Comparison of ENCODE assay signal across 1 cellular context in genomic region chr1:62621907-62622306, GRCh38.
A peak's percentile ranks its signal among the peaks of the same experiment; 100 is the strongest.
TF ChIP-seq lines count a peak whose summit lies in the region.

No MANE protein-coding gene starts in this region.

TF ChIP-seq in HepG2, 621 proteins besides CTCF, POLR2A, EP300 and RAD21 (continued from another document and continues in another):
- TF ChIP-seq, protein P1, sequence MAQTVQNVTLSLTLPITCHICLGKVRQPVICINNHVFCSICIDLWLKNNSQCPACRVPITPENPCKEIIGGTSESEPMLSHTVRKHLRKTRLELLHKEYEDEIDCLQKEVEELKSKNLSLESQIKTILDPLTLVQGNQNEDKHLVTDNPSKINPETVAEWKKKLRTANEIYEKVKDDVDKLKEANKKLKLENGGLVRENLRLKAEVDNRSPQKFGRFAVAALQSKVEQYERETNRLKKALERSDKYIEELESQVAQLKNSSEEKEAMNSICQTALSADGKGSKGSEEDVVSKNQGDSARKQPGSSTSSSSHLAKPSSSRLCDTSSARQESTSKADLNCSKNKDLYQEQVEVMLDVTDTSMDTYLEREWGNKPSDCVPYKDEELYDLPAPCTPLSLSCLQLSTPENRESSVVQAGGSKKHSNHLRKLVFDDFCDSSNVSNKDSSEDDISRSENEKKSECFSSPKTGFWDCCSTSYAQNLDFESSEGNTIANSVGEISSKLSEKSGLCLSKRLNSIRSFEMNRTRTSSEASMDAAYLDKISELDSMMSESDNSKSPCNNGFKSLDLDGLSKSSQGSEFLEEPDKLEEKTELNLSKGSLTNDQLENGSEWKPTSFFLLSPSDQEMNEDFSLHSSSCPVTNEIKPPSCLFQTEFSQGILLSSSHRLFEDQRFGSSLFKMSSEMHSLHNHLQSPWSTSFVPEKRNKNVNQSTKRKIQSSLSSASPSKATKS (CRISPR knock-in tag; IDR thresholded peaks at IDR 0.05) = no peak; the same call in 1 of the 2 replicates
- TF ChIP-seq CREM (IDR thresholded peaks at IDR 0.05) (peak; percentile 76; the same call in 1 of the 2 replicates), CREM (CRISPR knock-in tag; IDR thresholded peaks at IDR 0.05) (no peak), ZNF569 (CRISPR knock-in tag; IDR thresholded peaks at IDR 0.05; ENCODE audit: borderline replicate concordance) (no peak), ZNF296 (CRISPR knock-in tag; conservative IDR thresholded peaks at IDR 0.05) (no peak), ZSCAN5A (CRISPR knock-in tag; IDR thresholded peaks at IDR 0.05; ENCODE audit: borderline replicate concordance) (peak; percentile 94; the same call in 1 of the 2 replicates), ZNF589 (CRISPR knock-in tag; conservative IDR thresholded peaks at IDR 0.05) (peak; percentile 75; the same call in 1 of the 2 replicates), NAIF1 (CRISPR knock-in tag; IDR thresholded peaks at IDR 0.05; ENCODE audit: borderline replicate concordance) (no peak), BORCS8-MEF2B (CRISPR knock-in tag; IDR thresholded peaks at IDR 0.05) (peak; percentile 75; the same call in 1 of the 2 replicates), ZBTB49 (CRISPR knock-in tag; IDR thresholded peaks at IDR 0.05; ENCODE audit: borderline replicate concordance) (no peak), ETV6 (CRISPR knock-in tag; conservative IDR thresholded peaks at IDR 0.05) (0 out of 2 replicates have a peak, but pooled peaks have one; percentile 39), SMAD9 (CRISPR knock-in tag; IDR thresholded peaks at IDR 0.05) (no peak), LCORL (IDR thresholded peaks at IDR 0.05) (no peak), LCORL (CRISPR knock-in tag; IDR thresholded peaks at IDR 0.05) (peak; percentile 85; the same call in 1 of the 2 replicates), TP53 (CRISPR knock-in tag; conservative IDR thresholded peaks at IDR 0.05) (no peak), GFI1 (CRISPR knock-in tag; IDR thresholded peaks at IDR 0.05; ENCODE audit: borderline replicate concordance) (no peak; the same call in 1 of the 2 replicates), ZBTB37 (CRISPR knock-in tag; IDR thresholded peaks at IDR 0.05) (peak; percentile 89), SYNCRIP (IDR thresholded peaks at IDR 0.05; ENCODE audit: insufficient read depth, low read depth, low read length) (no peak), CHCHD3 (CRISPR knock-in tag; IDR thresholded peaks at IDR 0.05) (no peak), POLR2G (IDR thresholded peaks at IDR 0.05; ENCODE audit: low read depth, low read length) (no peak), KDM6A (CRISPR knock-in tag; IDR thresholded peaks at IDR 0.05; ENCODE audit: low read depth) (peak; percentile 80), TSC22D2 (CRISPR knock-in tag; IDR thresholded peaks at IDR 0.05; ENCODE audit: borderline replicate concordance) (peak; percentile 90; the same call in 1 of the 2 replicates), SOX6 (IDR thresholded peaks at IDR 0.05) (no peak), SOX6 (CRISPR knock-in tag; IDR thresholded peaks at IDR 0.05) (peak; percentile 96), ZNF660 (CRISPR knock-in tag; IDR thresholded peaks at IDR 0.05; ENCODE audit: borderline replicate concordance, low read depth) (no peak), HNF4A (CRISPR knock-in tag; IDR thresholded peaks at IDR 0.05) (peak; percentile 89), WIZ (CRISPR knock-in tag; IDR thresholded peaks at IDR 0.05) (0 out of 2 replicates have a peak, but pooled peaks have one; percentile 56), ZNF180 (CRISPR knock-in tag; IDR thresholded peaks at IDR 0.05; ENCODE audit: borderline replicate concordance, low read depth) (no peak), ZNF629 (CRISPR knock-in tag; conservative IDR thresholded peaks at IDR 0.05) (0 out of 2 replicates have a peak, but pooled peaks have one; percentile 17), MTA3 (CRISPR knock-in tag; IDR thresholded peaks at IDR 0.05) (no peak), MED13 (CRISPR knock-in tag; IDR thresholded peaks at IDR 0.05) (no peak), TFDP1 (CRISPR knock-in tag; IDR thresholded peaks at IDR 0.05; ENCODE audit: borderline replicate concordance) (peak; percentile 95), ZNF501 (CRISPR knock-in tag; IDR thresholded peaks at IDR 0.05) (no peak), NFE2L2 (IDR thresholded peaks at IDR 0.05; ENCODE audit: low read length) (peak; percentile 59; the same call in 1 of the 2 replicates), IRF2 (CRISPR knock-in tag; IDR thresholded peaks at IDR 0.05) (peak; percentile 94), ZNF451 (CRISPR knock-in tag; IDR thresholded peaks at IDR 0.05) (no peak), ZNF816 (CRISPR knock-in tag; IDR thresholded peaks at IDR 0.05; ENCODE audit: borderline replicate concordance) (peak; percentile 91; the same call in 1 of the 2 replicates), HOXD1 (CRISPR knock-in tag; IDR thresholded peaks at IDR 0.05) (no peak), ZFP90 (CRISPR knock-in tag; IDR thresholded peaks at IDR 0.05; ENCODE audit: borderline replicate concordance) (no peak; the same call in 1 of the 2 replicates), ZFYVE20 (CRISPR knock-in tag; IDR thresholded peaks at IDR 0.05; ENCODE audit: borderline replicate concordance, low read depth) (no peak), DDIT3 (CRISPR knock-in tag; IDR thresholded peaks at IDR 0.05) (peak; percentile 73; the same call in 1 of the 2 replicates)
- TF ChIP-seq, protein P2, sequence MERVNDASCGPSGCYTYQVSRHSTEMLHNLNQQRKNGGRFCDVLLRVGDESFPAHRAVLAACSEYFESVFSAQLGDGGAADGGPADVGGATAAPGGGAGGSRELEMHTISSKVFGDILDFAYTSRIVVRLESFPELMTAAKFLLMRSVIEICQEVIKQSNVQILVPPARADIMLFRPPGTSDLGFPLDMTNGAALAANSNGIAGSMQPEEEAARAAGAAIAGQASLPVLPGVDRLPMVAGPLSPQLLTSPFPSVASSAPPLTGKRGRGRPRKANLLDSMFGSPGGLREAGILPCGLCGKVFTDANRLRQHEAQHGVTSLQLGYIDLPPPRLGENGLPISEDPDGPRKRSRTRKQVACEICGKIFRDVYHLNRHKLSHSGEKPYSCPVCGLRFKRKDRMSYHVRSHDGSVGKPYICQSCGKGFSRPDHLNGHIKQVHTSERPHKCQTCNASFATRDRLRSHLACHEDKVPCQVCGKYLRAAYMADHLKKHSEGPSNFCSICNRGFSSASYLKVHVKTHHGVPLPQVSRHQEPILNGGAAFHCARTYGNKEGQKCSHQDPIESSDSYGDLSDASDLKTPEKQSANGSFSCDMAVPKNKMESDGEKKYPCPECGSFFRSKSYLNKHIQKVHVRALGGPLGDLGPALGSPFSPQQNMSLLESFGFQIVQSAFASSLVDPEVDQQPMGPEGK (CRISPR knock-in tag; IDR thresholded peaks at IDR 0.05) = peak; percentile 67
- TF ChIP-seq, protein P3, sequence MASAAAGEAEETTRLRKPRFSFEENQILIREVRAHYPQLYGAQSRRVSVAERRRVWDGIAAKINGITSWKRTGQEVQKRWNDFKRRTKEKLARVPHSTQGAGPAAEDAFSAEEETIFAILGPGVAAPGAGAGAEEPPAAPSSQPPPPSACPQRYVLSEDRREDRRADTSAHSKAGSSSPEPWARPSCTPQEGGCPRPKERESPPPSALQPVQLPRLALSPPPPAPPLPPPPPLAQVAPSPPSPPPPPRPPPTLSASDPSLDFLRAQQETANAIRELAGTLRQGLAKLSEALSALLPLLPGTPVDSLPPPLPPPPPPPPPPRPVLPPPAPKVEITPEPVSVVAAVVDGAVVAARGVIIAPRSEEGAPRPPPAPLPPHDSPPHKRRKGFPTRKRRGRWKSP (CRISPR knock-in tag; IDR thresholded peaks at IDR 0.05) = peak; percentile 53; the same call in 1 of the 2 replicates
- TF ChIP-seq, protein P4, sequence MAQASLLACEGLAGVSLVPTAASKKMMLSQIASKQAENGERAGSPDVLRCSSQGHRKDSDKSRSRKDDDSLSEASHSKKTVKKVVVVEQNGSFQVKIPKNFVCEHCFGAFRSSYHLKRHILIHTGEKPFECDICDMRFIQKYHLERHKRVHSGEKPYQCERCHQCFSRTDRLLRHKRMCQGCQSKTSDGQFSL (CRISPR knock-in tag; IDR thresholded peaks at IDR 0.05) = no peak
- TF ChIP-seq, protein P5, sequence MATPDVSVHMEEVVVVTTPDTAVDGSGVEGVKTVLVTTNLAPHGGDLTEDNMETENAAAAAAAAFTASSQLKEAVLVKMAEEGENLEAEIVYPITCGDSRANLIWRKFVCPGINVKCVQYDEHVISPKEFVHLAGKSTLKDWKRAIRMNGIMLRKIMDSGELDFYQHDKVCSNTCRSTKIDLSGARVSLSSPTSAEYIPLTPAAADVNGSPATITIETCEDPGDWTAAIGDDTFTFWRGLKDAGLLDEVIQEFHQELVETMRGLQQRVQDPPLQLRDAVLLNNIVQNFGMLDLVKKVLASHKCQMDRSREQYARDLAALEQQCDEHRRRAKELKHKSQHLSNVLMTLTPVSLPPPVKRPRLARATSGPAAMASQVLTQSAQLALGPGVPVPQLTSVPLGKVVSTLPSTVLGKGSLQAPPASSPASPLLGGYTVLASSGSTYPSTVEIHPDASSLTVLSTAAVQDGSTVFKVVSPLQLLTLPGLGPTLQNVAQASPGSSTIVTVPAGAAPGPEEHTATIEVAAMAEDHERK (CRISPR knock-in tag; IDR thresholded peaks at IDR 0.05; ENCODE audit: low read depth) = peak; percentile 43; the same call in 1 of the 2 replicates
- TF ChIP-seq, protein P6, sequence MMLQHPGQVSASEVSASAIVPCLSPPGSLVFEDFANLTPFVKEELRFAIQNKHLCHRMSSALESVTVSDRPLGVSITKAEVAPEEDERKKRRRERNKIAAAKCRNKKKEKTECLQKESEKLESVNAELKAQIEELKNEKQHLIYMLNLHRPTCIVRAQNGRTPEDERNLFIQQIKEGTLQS (CRISPR knock-in tag; IDR thresholded peaks at IDR 0.05) = peak; percentile 95
- TF ChIP-seq, protein P7, sequence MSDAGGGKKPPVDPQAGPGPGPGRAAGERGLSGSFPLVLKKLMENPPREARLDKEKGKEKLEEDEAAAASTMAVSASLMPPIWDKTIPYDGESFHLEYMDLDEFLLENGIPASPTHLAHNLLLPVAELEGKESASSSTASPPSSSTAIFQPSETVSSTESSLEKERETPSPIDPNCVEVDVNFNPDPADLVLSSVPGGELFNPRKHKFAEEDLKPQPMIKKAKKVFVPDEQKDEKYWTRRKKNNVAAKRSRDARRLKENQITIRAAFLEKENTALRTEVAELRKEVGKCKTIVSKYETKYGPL (CRISPR knock-in tag; IDR thresholded peaks at IDR 0.05) = no peak
- TF ChIP-seq, protein P8, sequence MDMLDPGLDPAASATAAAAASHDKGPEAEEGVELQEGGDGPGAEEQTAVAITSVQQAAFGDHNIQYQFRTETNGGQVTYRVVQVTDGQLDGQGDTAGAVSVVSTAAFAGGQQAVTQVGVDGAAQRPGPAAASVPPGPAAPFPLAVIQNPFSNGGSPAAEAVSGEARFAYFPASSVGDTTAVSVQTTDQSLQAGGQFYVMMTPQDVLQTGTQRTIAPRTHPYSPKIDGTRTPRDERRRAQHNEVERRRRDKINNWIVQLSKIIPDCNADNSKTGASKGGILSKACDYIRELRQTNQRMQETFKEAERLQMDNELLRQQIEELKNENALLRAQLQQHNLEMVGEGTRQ (IDR thresholded peaks at IDR 0.05; ENCODE audit: low read depth, low read length) = peak; percentile 84
- TF ChIP-seq, protein P8 (CRISPR knock-in tag; IDR thresholded peaks at IDR 0.05; ENCODE audit: borderline replicate concordance) = peak; percentile 89; the same call in 1 of the 2 replicates
